ENCODE assay signal across 1 cellular context in genomic region chr1:109513110-109513702, GRCh38.
TF ChIP-seq lines count a peak whose summit lies in the region.

No MANE protein-coding gene starts in this region.

TF ChIP-seq in GM12878, 131 proteins besides CTCF, POLR2A, EP300 and RAD21:
- TF ChIP-seq CBX5 (IDR thresholded peaks at IDR 0.05; ENCODE audit: low read depth) (no peak), JUND (IDR thresholded peaks at IDR 0.05; ENCODE audit: low read depth, low read length) (0 out of 2 replicates have a peak, but pooled peaks have one; percentile 8), BCL11A (IDR thresholded peaks at IDR 0.05; ENCODE audit: low read depth, low read length) (peak; percentile 49; the same call in 1 of the 2 replicates), YY1 (IDR thresholded peaks at IDR 0.05; ENCODE audit: low read depth, low read length) (no peak), SMARCA5 (IDR thresholded peaks at IDR 0.05) (0 out of 2 replicates have a peak, but pooled peaks have one; percentile 23), RUNX3 (IDR thresholded peaks at IDR 0.05; ENCODE audit: low read length) (peak; percentile 17; the same call in 1 of the 2 replicates), TCF12 (IDR thresholded peaks at IDR 0.05; ENCODE audit: low read depth, low read length) (no peak), IKZF1 (conservative IDR thresholded peaks at IDR 0.05) (0 out of 2 replicates have a peak, but pooled peaks have one; percentile 15), MEF2B (IDR thresholded peaks at IDR 0.05; ENCODE audit: partially characterized antibody, poor library complexity, severe bottlenecking) (peak; percentile 10), KAT2A (conservative IDR thresholded peaks at IDR 0.05; ENCODE audit: control insufficient read depth, low read depth, low read length) (no peak), CREB1 (IDR thresholded peaks at IDR 0.05; ENCODE audit: low read depth) (no peak), SKIL (IDR thresholded peaks at IDR 0.05; ENCODE audit: low read depth, poor library complexity, severe bottlenecking) (no peak), MTA2 (IDR thresholded peaks at IDR 0.05; ENCODE audit: low read depth) (peak; percentile 93), ZBTB40 (IDR thresholded peaks at IDR 0.05; ENCODE audit: borderline replicate concordance) (no peak), BHLHE40 (IDR thresholded peaks at IDR 0.05; ENCODE audit: borderline replicate concordance in 1 of 2, low read depth in 2 of 2, low read length in 1 of 2) (0 out of 4 replicates have a peak, but pooled peaks of 1 of the 2 experiments have one; percentile 13), IKZF2 (IDR thresholded peaks at IDR 0.05) (peak; percentile 30 to 41; a peak in 3 of 4 replicates), ZBTB33 (IDR thresholded peaks at IDR 0.05) (no peak), ZNF24 (IDR thresholded peaks at IDR 0.05) (peak; percentile 84)
- TF ChIP-seq, protein P1, sequence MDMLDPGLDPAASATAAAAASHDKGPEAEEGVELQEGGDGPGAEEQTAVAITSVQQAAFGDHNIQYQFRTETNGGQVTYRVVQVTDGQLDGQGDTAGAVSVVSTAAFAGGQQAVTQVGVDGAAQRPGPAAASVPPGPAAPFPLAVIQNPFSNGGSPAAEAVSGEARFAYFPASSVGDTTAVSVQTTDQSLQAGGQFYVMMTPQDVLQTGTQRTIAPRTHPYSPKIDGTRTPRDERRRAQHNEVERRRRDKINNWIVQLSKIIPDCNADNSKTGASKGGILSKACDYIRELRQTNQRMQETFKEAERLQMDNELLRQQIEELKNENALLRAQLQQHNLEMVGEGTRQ (IDR thresholded peaks at IDR 0.05; ENCODE audit: borderline replicate concordance, low read depth, low read length): no peak
- TF ChIP-seq, protein P2, sequence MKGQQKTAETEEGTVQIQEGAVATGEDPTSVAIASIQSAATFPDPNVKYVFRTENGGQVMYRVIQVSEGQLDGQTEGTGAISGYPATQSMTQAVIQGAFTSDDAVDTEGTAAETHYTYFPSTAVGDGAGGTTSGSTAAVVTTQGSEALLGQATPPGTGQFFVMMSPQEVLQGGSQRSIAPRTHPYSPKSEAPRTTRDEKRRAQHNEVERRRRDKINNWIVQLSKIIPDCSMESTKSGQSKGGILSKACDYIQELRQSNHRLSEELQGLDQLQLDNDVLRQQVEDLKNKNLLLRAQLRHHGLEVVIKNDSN (IDR thresholded peaks at IDR 0.05; ENCODE audit: borderline replicate concordance, extremely low read length, insufficient read depth, low read depth, low read length): no peak
- TF ChIP-seq, protein P3, sequence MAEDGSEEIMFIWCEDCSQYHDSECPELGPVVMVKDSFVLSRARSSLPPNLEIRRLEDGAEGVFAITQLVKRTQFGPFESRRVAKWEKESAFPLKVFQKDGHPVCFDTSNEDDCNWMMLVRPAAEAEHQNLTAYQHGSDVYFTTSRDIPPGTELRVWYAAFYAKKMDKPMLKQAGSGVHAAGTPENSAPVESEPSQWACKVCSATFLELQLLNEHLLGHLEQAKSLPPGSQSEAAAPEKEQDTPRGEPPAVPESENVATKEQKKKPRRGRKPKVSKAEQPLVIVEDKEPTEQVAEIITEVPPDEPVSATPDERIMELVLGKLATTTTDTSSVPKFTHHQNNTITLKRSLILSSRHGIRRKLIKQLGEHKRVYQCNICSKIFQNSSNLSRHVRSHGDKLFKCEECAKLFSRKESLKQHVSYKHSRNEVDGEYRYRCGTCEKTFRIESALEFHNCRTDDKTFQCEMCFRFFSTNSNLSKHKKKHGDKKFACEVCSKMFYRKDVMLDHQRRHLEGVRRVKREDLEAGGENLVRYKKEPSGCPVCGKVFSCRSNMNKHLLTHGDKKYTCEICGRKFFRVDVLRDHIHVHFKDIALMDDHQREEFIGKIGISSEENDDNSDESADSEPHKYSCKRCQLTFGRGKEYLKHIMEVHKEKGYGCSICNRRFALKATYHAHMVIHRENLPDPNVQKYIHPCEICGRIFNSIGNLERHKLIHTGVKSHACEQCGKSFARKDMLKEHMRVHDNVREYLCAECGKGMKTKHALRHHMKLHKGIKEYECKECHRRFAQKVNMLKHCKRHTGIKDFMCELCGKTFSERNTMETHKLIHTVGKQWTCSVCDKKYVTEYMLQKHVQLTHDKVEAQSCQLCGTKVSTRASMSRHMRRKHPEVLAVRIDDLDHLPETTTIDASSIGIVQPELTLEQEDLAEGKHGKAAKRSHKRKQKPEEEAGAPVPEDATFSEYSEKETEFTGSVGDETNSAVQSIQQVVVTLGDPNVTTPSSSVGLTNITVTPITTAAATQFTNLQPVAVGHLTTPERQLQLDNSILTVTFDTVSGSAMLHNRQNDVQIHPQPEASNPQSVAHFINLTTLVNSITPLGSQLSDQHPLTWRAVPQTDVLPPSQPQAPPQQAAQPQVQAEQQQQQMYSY (CRISPR knock-in tag; IDR thresholded peaks at IDR 0.05): no peak
